ENCODE assay signal across 14 cellular contexts in genomic region chr6:52522655-52523054, GRCh38. TPM values are rescaled to one million over a fixed set of nuclear protein-coding genes. Genes with fewer than 3 reads are reported as not detected.
DNase-seq lines count a peak whose midpoint lies in the region; ATAC-seq and TF ChIP-seq lines count a peak whose summit lies in the region.
"Had no signal": no experiment of that assay in that cellular context is flagged by ENCODE, and none has a peak within 500 bp of the region (broad histone marks: within the 10 kb centered on the region; RNA-seq: fewer than 3 reads in every experiment).

No MANE protein-coding gene starts in this region.

- H3K18ac ChIP-seq in mesendoderm (ENCODE audit: low read length) = peak overlapping the region; percentile 34

- H2BK120ac ChIP-seq in mesendoderm (ENCODE audit: low read depth, low read length) = no peak overlapping the region

- H3K79me2 ChIP-seq in mesendoderm (ENCODE audit: control insufficient read depth, insufficient read depth, low read length) = no peaks in the 10 kb centered on the region

- ATAC-seq in aorta (ENCODE audit: low FRiP score) (peak; percentile 26), GM18861 (IDR thresholded peaks at IDR 0.05; ENCODE audit: unreplicated experiment) (no peak), GM18520 (IDR thresholded peaks at IDR 0.05; ENCODE audit: unreplicated experiment) (no peak)
- ATAC-seq: activated CD4-positive, alpha-beta T cell treated with anti-CD3 and anti-CD28 coated beads for 36 hours had no signal

- no peak overlapping the region for H3K56ac ChIP-seq in mesendoderm (ENCODE audit: low read length)

- no peak overlapping the region for H3K4ac ChIP-seq in mesendoderm (ENCODE audit: low read depth, low read length)

- no peaks in the 10 kb centered on the region for H3K36me3 ChIP-seq in esophagus muscularis mucosa
- H3K36me3 ChIP-seq in mesendoderm (ENCODE audit: control insufficient read depth, insufficient read depth, low read length) = no peaks in the 10 kb centered on the region
- H3K36me3 ChIP-seq in aorta (ENCODE audit: control insufficient read depth in 1 of 2, insufficient read depth in 2 of 2, low read length in 1 of 2) = no peaks in the 10 kb centered on the region

- DNase-seq in DMS 273 (lab: John Stamatoyannopoulos, UW; ENCODE audit: unreplicated experiment) (peak; percentile 9), DMS 273 treated with DMSO at 0.1 percent for 48 hours (lab: John Stamatoyannopoulos, UW) (no peak), esophagus muscularis mucosa (ENCODE audit: extremely low spot score) (no peak), mesendoderm (no peak), aorta (no peak), KG1 (lab: John Stamatoyannopoulos, UW) (no peak)
- DNase-seq: activated CD4-positive, alpha-beta T cell treated with anti-CD3 and anti-CD28 coated beads for 36 hours; activated effector memory CD4-positive, alpha-beta T cell treated with anti-CD3 and anti-CD28 coated beads, Interleukin-2, amount 50 U/mL, for 16 hours; DMS53; NCI-H2171 treated with DMSO at 0.1 percent for 48 hours; substantia nigra had no signal

- no peak overlapping the region for H2BK15ac ChIP-seq in mesendoderm (replicated peaks; ENCODE audit: low read depth)

- H4K8ac ChIP-seq in mesendoderm (ENCODE audit: low read depth, low read length) = no peak overlapping the region

- no peak overlapping the region for H3K23ac ChIP-seq in mesendoderm (ENCODE audit: low read length)

- no peak for TF ChIP-seq POLR2A in esophagus muscularis mucosa (IDR thresholded peaks at IDR 0.05; ENCODE audit: low read depth)

- H3K4me1 ChIP-seq in esophagus muscularis mucosa (peaks cover 46 to 60% (median 59%) of the 10 kb centered on the region in 4 donors), mesendoderm (ENCODE audit: control insufficient read depth, low read depth, low read length) (peaks cover 10% of the 10 kb centered on the region), aorta (ENCODE audit: control insufficient read depth in 1 of 2, insufficient read depth in 2 of 2, low read length in 2 of 2) (peaks cover 3 to 6% of the 10 kb centered on the region in 2 donors)

- H3K9ac ChIP-seq in mesendoderm (ENCODE audit: low read length) = no peak overlapping the region

- H3K27me3 ChIP-seq in esophagus muscularis mucosa = no peaks in the 10 kb centered on the region
- H3K27me3 ChIP-seq in mesendoderm (ENCODE audit: insufficient read depth, low read length, poor library complexity) = no peaks in the 10 kb centered on the region
- H3K27me3 ChIP-seq in aorta (ENCODE audit: control insufficient read depth in 1 of 2, insufficient read depth in 2 of 2, low read length in 1 of 2) = no peaks in the 10 kb centered on the region

- no peak for TF ChIP-seq CTCF in esophagus muscularis mucosa (IDR thresholded peaks at IDR 0.05)

- no peak for TF ChIP-seq EP300 in esophagus muscularis mucosa (IDR thresholded peaks at IDR 0.05)

- WGBS in esophagus muscularis mucosa = 68% methylated on average over 3 of the region's 3 CpGs
- no CpG with 5 or more reads among the region's 3 CpGs for WGBS in mesendoderm (ENCODE audit: extremely low coverage, insufficient coverage, low lambda C conversion rate)
- 48 to 59% methylated on average over 3 of the region's 3 CpGs for WGBS in aorta, 2 donors

- H3K9me3 ChIP-seq in esophagus muscularis mucosa (no peaks in the 10 kb centered on the region), aorta (ENCODE audit: control insufficient read depth, low read length) (no peaks in the 10 kb centered on the region)

- H3K79me1 ChIP-seq in mesendoderm (ENCODE audit: low read length) = peaks cover 3% of the 10 kb centered on the region

- intact Hi-C loops in esophagus muscularis mucosa (cut with DNase I) = no loop called here
- intact Hi-C loops in aorta (cut with DNase I) = loop anchor here in 1 of 2 donors (2.0 kb wide), 1 partner anchor 28 kb away; no protein-coding TSS in a partner anchor

- H4K5ac ChIP-seq in mesendoderm (ENCODE audit: low read length) = no peak overlapping the region

- no peak overlapping the region for H2AK5ac ChIP-seq in mesendoderm (ENCODE audit: low read length)

- no peak overlapping the region for H3K4me3 ChIP-seq in esophagus muscularis mucosa
- no peak overlapping the region for H3K4me3 ChIP-seq in mesendoderm (ENCODE audit: low read length)
- no peak overlapping the region for H3K4me3 ChIP-seq in aorta (ENCODE audit: low read length in 2 of 2)

- no peak overlapping the region for H3K4me2 ChIP-seq in mesendoderm (ENCODE audit: low read length)

- H3K27ac ChIP-seq in esophagus muscularis mucosa (replicated peaks in 1 of 4) (peak overlapping the region; percentile 60 to 80 (median 70)), mesendoderm (ENCODE audit: low read depth, low read length) (no peak overlapping the region), aorta (ENCODE audit: low read depth in 1 of 2, low read length in 2 of 2) (peak overlapping the region; percentile 45 to 85)
- H3K27ac ChIP-seq: 22Rv1 had no signal

- H2BK5ac ChIP-seq in mesendoderm (ENCODE audit: low read length) = no peak overlapping the region

RNA-seq across cellular contexts. Expression of gene TRAM2, which starts 54.2 kb away (rescaled TPM):
- 10 to 100 TPM; 13.3 to 23.8 (median 18.5) TPM for total RNA-seq in esophagus muscularis mucosa
- polyA plus RNA-seq in mesendoderm (2013, experiment 1 of 2) = 39.3 TPM
- 39.0 TPM for polyA plus RNA-seq in mesendoderm (2013, experiment 2 of 2)
- 10 to 100 TPM; 38.0 to 39.5 TPM for total RNA-seq in aorta
- polyA plus RNA-seq in aorta = 10 to 100 TPM in 1 of 2 donors, 1 to 10 TPM in 1; 7.5 to 22.6 TPM
